22 cellular contexts compared by ENCODE assay signal in the genomic region with DNA sequence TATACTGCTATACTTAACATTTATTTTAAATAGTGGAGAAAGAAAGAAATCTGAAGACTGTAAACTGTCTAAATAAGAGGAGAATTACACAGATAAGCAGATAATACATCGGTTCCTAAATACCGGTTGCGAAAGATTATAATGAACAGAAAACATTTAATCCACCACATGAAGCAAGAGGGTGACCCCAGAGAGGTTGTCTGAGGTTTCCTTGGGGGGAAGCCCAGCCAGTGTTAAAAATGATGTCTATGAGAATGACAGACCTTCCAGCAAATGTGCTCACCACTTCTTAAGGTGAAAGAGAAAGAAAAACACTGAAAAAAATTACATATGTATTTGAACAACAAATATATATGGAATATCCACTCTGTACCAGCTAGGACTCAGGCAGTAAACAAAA.
DNase-seq lines count a peak whose midpoint lies in the region; ATAC-seq and TF ChIP-seq lines count a peak whose summit lies in the region.
"Had no signal": no experiment of that assay in that cellular context is flagged by ENCODE, and none has a peak within 500 bp of the region (broad histone marks: within the 10 kb centered on the region; RNA-seq: fewer than 3 reads in every experiment).

No MANE protein-coding gene starts in this region.

- no peaks in the 10 kb centered on the region for H3K36me3 ChIP-seq in KOPT-K1 (ENCODE audit: insufficient read depth, low read length)
- no peaks in the 10 kb centered on the region for H3K36me3 ChIP-seq in esophagus muscularis mucosa
- H3K36me3 ChIP-seq in left lung, result no peaks in the 10 kb centered on the region
- no peaks in the 10 kb centered on the region for H3K36me3 ChIP-seq in uterus
- H3K36me3 ChIP-seq in GM23248 (ENCODE audit: low read depth), result no peaks in the 10 kb centered on the region
- H3K36me3 ChIP-seq: BLaER1 treated with 17β-estradiol and CSF1 and Interleukin-3, amounts not matched to agents 10 nM and 100 nM had no signal

- H3K9me3 ChIP-seq in KOPT-K1 (ENCODE audit: insufficient read depth, low read length, poor library complexity, severe bottlenecking), result no peaks in the 10 kb centered on the region
- H3K9me3 ChIP-seq in esophagus muscularis mucosa, result no peaks in the 10 kb centered on the region
- H3K9me3 ChIP-seq in left lung, result no peaks in the 10 kb centered on the region
- H3K9me3 ChIP-seq in uterus, result no peaks in the 10 kb centered on the region
- no peaks in the 10 kb centered on the region for H3K9me3 ChIP-seq in GM23248 (ENCODE audit: low read depth)
- H3K9me3 ChIP-seq: BLaER1 treated with 17β-estradiol and CSF1 and Interleukin-3, amounts not matched to agents 10 nM and 100 nM had no signal

- H3K4me2 ChIP-seq in GM23248 (ENCODE audit: unreplicated experiment), result no peak overlapping the region

- peak overlapping the region; percentile 17 for H3K27ac ChIP-seq in KOPT-K1 (ENCODE audit: low read depth, low read length, poor library complexity, severe bottlenecking)
- H3K27ac ChIP-seq in esophagus muscularis mucosa (replicated peaks in 1 of 4), result peak overlapping the region; percentile 3 to 55 (median 6)
- H3K27ac ChIP-seq in left lung, result no peak overlapping the region
- H3K27ac ChIP-seq in uterus, result no peak overlapping the region
- no peak overlapping the region for H3K27ac ChIP-seq in GM23248
- H3K27ac ChIP-seq: BLaER1 treated with 17β-estradiol and CSF1 and Interleukin-3, amounts not matched to agents 10 nM and 100 nM; RWPE1 had no signal

- ATAC-seq in left lung (peak; percentile 26), HG03520 (IDR thresholded peaks at IDR 0.05; ENCODE audit: unreplicated experiment) (no peak)
- ATAC-seq: Panc1 had no signal

- no peaks in the 10 kb centered on the region for H3K9me2 ChIP-seq in GM23248 (ENCODE audit: insufficient read depth)

- H3K4me1 ChIP-seq in esophagus muscularis mucosa, result no peaks in the 10 kb centered on the region
- peaks cover 0 to 7% of the 10 kb centered on the region in 2 donors for H3K4me1 ChIP-seq in left lung
- no peaks in the 10 kb centered on the region for H3K4me1 ChIP-seq in uterus
- H3K4me1 ChIP-seq in GM23248 (ENCODE audit: insufficient read depth), result no peaks in the 10 kb centered on the region

- H3K4me3 ChIP-seq in esophagus muscularis mucosa (no peak overlapping the region), left lung (no peak overlapping the region), uterus (no peak overlapping the region), GM23248 (no peak overlapping the region)
- H3K4me3 ChIP-seq: BLaER1 treated with 17β-estradiol and CSF1 and Interleukin-3, amounts not matched to agents 10 nM and 100 nM had no signal

- H3K9ac ChIP-seq in GM23248, result no peak overlapping the region
- H3K9ac ChIP-seq: BLaER1 treated with 17β-estradiol and CSF1 and Interleukin-3, amounts not matched to agents 10 nM and 100 nM had no signal

- no peak for TF ChIP-seq EP300 in esophagus muscularis mucosa (IDR thresholded peaks at IDR 0.05)

- no peaks in the 10 kb centered on the region for H3K27me3 ChIP-seq in esophagus muscularis mucosa
- H3K27me3 ChIP-seq in left lung, result no peaks in the 10 kb centered on the region
- H3K27me3 ChIP-seq in uterus, result no peaks in the 10 kb centered on the region
- peaks cover 13% of the 10 kb centered on the region; the same call in 1 of the 2 replicates for H3K27me3 ChIP-seq in GM23248 (replicated peaks; ENCODE audit: insufficient read depth)
- H3K27me3 ChIP-seq: BLaER1 treated with 17β-estradiol and CSF1 and Interleukin-3, amounts not matched to agents 10 nM and 100 nM had no signal

- H3K79me2 ChIP-seq in GM23248 (ENCODE audit: insufficient read depth), result no peaks in the 10 kb centered on the region

- in situ Hi-C loops in GM23248 (cut with MboI), result no loop called here

- H3F3A ChIP-seq in GM23248 (ENCODE audit: insufficient read depth), result no peaks in the 10 kb centered on the region

- intact Hi-C loops in esophagus muscularis mucosa (cut with DNase I) (no loop called here), left lung (cut with DNase I) (no loop called here), uterus (cut with DNase I; ENCODE audit: low total_unique reads) (no loop called here)

- no peak for TF ChIP-seq POLR2A in esophagus muscularis mucosa (IDR thresholded peaks at IDR 0.05; ENCODE audit: low read depth)
- TF ChIP-seq POLR2A in uterus (IDR thresholded peaks at IDR 0.05), result no peak

- no peak overlapping the region for H2AFZ ChIP-seq in GM23248

- 59% methylated on average over 3 of the region's 3 CpGs for WGBS in esophagus muscularis mucosa
- WGBS in GM23248 (ENCODE audit: low coverage in 1 of 2, low lambda C conversion rate in 2 of 2, missing lambda C conversion rate in 2 of 2), 2 experiments, result 66 to 74% methylated on average over 3 of the region's 3 CpGs

- no peak for TF ChIP-seq CTCF in esophagus muscularis mucosa (IDR thresholded peaks at IDR 0.05)
- no peak for TF ChIP-seq CTCF in left lung (IDR thresholded peaks at IDR 0.05)
- TF ChIP-seq CTCF in uterus (IDR thresholded peaks at IDR 0.05), result no peak

- H4K20me1 ChIP-seq in GM23248 (ENCODE audit: insufficient read depth), result no peaks in the 10 kb centered on the region
- H4K20me1 ChIP-seq: BLaER1 treated with 17β-estradiol and CSF1 and Interleukin-3, amounts not matched to agents 10 nM and 100 nM had no signal

- DNase-seq in esophagus muscularis mucosa (ENCODE audit: extremely low spot score) (no peak), left lung (no peak), uterus (peak; percentile 27 to 44), NCI-H446 treated with DMSO at 0.1 percent for 48 hours (lab: John Stamatoyannopoulos, UW) (no peak), GM23248 (no peak), activated gamma-delta T cell (lab: John Stamatoyannopoulos, UW) (no peak)
- DNase-seq: CD4-positive, alpha-beta T cell; GDM1; HCEC 1CT; MV-4-11; NCI-H1105; NCI-H1436 treated with DMSO at 0.1 percent for 48 hours; NCI-H187 treated with DMSO at 0.1 percent for 48 hours; NCI-H2107; NCI-H446; NCI-H82; SHP77 had no signal

Comparison
In these comparisons a context has a peak if more than half of its experiments do, and no peak if none do; other contexts are left out.
1. H3K27ac ChIP-seq: peak in KOPT-K1 (single experiment) and esophagus muscularis mucosa (4 of 4); none in left lung (0 of 2), uterus (0 of 2) and GM23248 (single experiment).
2. DNase-seq: peak in uterus (2 of 2); none in esophagus muscularis mucosa (single experiment), left lung (0 of 2), NCI-H446 treated with DMSO at 0.1 percent for 48 hours (single experiment), GM23248 (single experiment) and activated gamma-delta T cell (single experiment).